In genomic region chr6:92748131-92748530, GRCh38 we compare ENCODE assay signal across 28 cellular contexts.
"Had no signal": no experiment of that assay in that cellular context is flagged by ENCODE, and none has a peak within 500 bp of the region (broad histone marks: within the 10 kb centered on the region; RNA-seq: fewer than 3 reads in every experiment).

No MANE protein-coding gene starts in this region.

- H3K36me3 ChIP-seq: heart left ventricle, lower lobe of right lung, pancreas, prostate gland, right lobe of liver, suprapubic skin, thoracic aorta, tibial nerve, uterus had no signal

- H3K27me3 Mint-ChIP-seq: naive thymus-derived CD4-positive, alpha-beta T cell; stimulated activated naive CD8-positive, alpha-beta T cell treated with anti-CD3 and anti-CD28 coated beads, Interleukin-15, Interleukin-2, amounts not matched to agents 100 ng/mL and 50 ng/mL, for 24 hours; type B pancreatic cell had no signal

- H3K27ac Mint-ChIP-seq: immature natural killer cell; naive thymus-derived CD4-positive, alpha-beta T cell; nephron; stimulated activated effector memory CD8-positive, alpha-beta T cell treated with anti-CD3 and anti-CD28 coated beads, Interleukin-12 subunit alpha, Interleukin-12 subunit beta, amount 100 ng/mL, for 72 hours; stimulated activated naive CD8-positive, alpha-beta T cell treated with anti-CD3 and anti-CD28 coated beads, Interleukin-15, Interleukin-2, amounts not matched to agents 100 ng/mL and 50 ng/mL, for 24 hours; type B pancreatic cell had no signal

- H3K27me3 ChIP-seq: heart left ventricle, pancreas, right lobe of liver, suprapubic skin, tibial nerve, uterus had no signal

- H3K27ac ChIP-seq: heart left ventricle, lower lobe of right lung, pancreas, prostate gland, right lobe of liver, skin epidermis, suprapubic skin, thoracic aorta, tibial nerve, uterus had no signal

- H3K4me1 ChIP-seq: heart left ventricle, lower lobe of right lung, pancreas, prostate gland, right lobe of liver, suprapubic skin, tibial nerve, uterus had no signal

- H3K4me1 Mint-ChIP-seq: immature natural killer cell; naive thymus-derived CD4-positive, alpha-beta T cell; nephron; neural crest cell; stimulated activated effector memory CD8-positive, alpha-beta T cell treated with anti-CD3 and anti-CD28 coated beads, Interleukin-12 subunit alpha, Interleukin-12 subunit beta, amount 100 ng/mL, for 72 hours had no signal

- FAIRE-seq: pancreas had no signal

- H3K36me3 Mint-ChIP-seq: immature natural killer cell; stimulated activated effector memory CD8-positive, alpha-beta T cell treated with anti-CD3 and anti-CD28 coated beads, Interleukin-12 subunit alpha, Interleukin-12 subunit beta, amount 100 ng/mL, for 72 hours; type B pancreatic cell had no signal

- H3K9me3 ChIP-seq: lower lobe of right lung, pancreas, prostate gland, right lobe of liver, suprapubic skin had no signal

- H3K4me3 ChIP-seq: heart left ventricle, lower lobe of right lung, mucosa of descending colon, pancreas, prostate gland, right lobe of liver, skin epidermis, suprapubic skin, thoracic aorta, tibial nerve, uterus had no signal

- DNase-seq: heart left ventricle; hypothalamus; immature natural killer cell; islet precursor cell; left cardiac atrium; lower lobe of right lung; midbrain; mucosa of descending colon; naive thymus-derived CD4-positive, alpha-beta T cell; nucleus accumbens; pancreas; posterior cingulate gyrus; right lobe of liver; stimulated activated CD4-positive, alpha-beta T cell treated with anti-CD3 and anti-CD28 coated beads, Interleukin-12 subunit alpha, Interleukin-12 subunit beta, amount 100 ng/mL, for 4 hours; stimulated activated CD4-positive, alpha-beta T cell treated with anti-CD3 and anti-CD28 coated beads, Interleukin-15, amount 100 ng/mL, for 24 hours; stimulated activated CD4-positive, alpha-beta T cell treated with anti-CD3 and anti-CD28 coated beads, Interleukin-4, amount 100 ng/mL, for 24 hours; stimulated activated naive CD4-positive, alpha-beta T cell; uterus had no signal

- H3K4me3 Mint-ChIP-seq: immature natural killer cell; naive thymus-derived CD4-positive, alpha-beta T cell; nephron; neural crest cell; stimulated activated effector memory CD8-positive, alpha-beta T cell treated with anti-CD3 and anti-CD28 coated beads, Interleukin-12 subunit alpha, Interleukin-12 subunit beta, amount 100 ng/mL, for 72 hours; stimulated activated naive CD8-positive, alpha-beta T cell treated with anti-CD3 and anti-CD28 coated beads, Interleukin-15, Interleukin-2, amounts not matched to agents 100 ng/mL and 50 ng/mL, for 24 hours; type B pancreatic cell had no signal
